Comparison of ENCODE assay signal across 1 cellular context in genomic region chr17:8991514-8992285, GRCh38.
TF ChIP-seq lines count a peak whose summit lies in the region.

No MANE protein-coding gene starts in this region.

TF ChIP-seq in WTC11, 78 proteins besides CTCF, POLR2A, EP300 and RAD21 (continued from another document):
- TF ChIP-seq ZSCAN18 (CRISPR knock-in tag; IDR thresholded peaks at IDR 0.05) (no peak), HMGA2 (CRISPR knock-in tag; IDR thresholded peaks at IDR 0.05) (no peak), CREB1 (CRISPR knock-in tag; IDR thresholded peaks at IDR 0.05) (no peak), FOXJ3 (CRISPR knock-in tag; IDR thresholded peaks at IDR 0.05; ENCODE audit: borderline replicate concordance) (no peak)
